Comparison of ENCODE assay signal across 1 cellular context in the genomic region with DNA sequence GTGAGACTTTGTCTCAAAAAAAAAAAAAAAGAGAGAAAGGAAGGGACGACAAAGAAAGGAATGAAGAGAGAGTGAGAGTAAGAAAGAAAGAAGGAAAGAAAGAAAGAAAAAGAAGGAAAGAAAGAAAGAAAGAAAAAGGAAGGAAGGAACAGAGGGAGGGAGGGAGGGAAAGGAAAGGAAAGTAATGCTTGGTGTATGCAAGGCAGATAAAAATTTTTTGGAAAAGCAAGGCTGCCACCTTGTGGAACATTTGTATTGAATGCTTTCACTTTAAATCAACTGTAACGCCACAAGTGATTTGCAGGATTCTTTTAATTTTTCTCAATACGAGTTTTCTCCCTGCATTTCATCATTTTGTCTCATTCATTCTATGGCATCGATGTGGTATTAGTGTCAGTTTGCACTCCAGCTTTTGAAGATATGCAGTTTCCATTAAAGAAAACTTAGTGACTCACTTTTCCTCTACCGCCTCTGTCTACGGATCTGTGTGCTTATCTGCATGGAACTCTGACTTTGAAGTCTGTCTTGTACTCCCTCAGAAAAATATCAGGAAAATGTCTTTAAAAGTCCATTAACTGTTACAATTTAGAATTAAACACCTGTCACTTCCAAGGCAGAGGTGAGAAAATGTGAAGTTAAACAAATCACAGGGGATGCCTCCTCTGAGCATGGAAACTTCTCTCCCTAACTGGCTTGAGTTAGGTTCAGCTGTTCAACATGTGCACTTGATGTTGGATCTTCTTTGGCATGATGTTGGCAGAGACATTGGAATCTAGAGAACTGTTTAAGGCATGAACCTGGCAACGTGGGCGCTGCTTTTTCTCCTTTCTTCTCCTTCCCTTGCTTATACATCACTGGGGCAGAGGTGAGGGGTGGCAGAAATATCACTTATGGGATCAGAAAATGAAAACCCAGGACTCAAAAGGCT.
A peak's percentile ranks its signal among the peaks of the same experiment; 100 is the strongest.
TF ChIP-seq lines count a peak whose summit lies in the region.

No MANE protein-coding gene starts in this region.

TF ChIP-seq in GM12878, 131 proteins besides CTCF, POLR2A, EP300 and RAD21:
- TF ChIP-seq SPI1 (IDR thresholded peaks at IDR 0.05; ENCODE audit: borderline replicate concordance, insufficient read depth, low read depth, low read length) (no peak), SMC3 (IDR thresholded peaks at IDR 0.05; ENCODE audit: borderline replicate concordance, low read length) (peak; percentile 64; the same call in 1 of the 2 replicates), ATF2 (IDR thresholded peaks at IDR 0.05; ENCODE audit: low read length) (no peak), KDM1A (IDR thresholded peaks at IDR 0.05; ENCODE audit: borderline replicate concordance) (no peak)
- TF ChIP-seq, protein P1, sequence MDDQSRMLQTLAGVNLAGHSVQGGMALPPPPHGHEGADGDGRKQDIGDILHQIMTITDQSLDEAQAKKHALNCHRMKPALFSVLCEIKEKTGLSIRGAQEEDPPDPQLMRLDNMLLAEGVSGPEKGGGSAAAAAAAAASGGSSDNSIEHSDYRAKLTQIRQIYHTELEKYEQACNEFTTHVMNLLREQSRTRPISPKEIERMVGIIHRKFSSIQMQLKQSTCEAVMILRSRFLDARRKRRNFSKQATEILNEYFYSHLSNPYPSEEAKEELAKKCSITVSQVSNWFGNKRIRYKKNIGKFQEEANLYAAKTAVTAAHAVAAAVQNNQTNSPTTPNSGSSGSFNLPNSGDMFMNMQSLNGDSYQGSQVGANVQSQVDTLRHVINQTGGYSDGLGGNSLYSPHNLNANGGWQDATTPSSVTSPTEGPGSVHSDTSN (IDR thresholded peaks at IDR 0.05; ENCODE audit: insufficient replicate concordance, low read depth, low read length), result no peak
